27 cellular contexts compared by ENCODE assay signal in genomic region chr14:43297794-43298193, GRCh38.
"Had no signal": no experiment of that assay in that cellular context is flagged by ENCODE, and none has a peak within 500 bp of the region (broad histone marks: within the 10 kb centered on the region; RNA-seq: fewer than 3 reads in every experiment).

No MANE protein-coding gene starts in this region.

- H3K4me1 ChIP-seq: stomach, suprapubic skin, testis, thyroid gland, tibial artery, tibial nerve, transverse colon, upper lobe of left lung, upper lobe of right lung, uterus, vagina had no signal

- H3K36me3 ChIP-seq: stomach, suprapubic skin, thoracic aorta, thyroid gland, tibial artery, tibial nerve, transverse colon, upper lobe of left lung, upper lobe of right lung, vagina had no signal

- DNase-seq: stimulated activated CD4-positive, alpha-beta T cell treated with anti-CD3 and anti-CD28 coated beads, Interleukin-2, amount 100 ng/mL, for 48 hours; stimulated activated CD4-positive, alpha-beta T cell treated with anti-CD3 and anti-CD28 coated beads, Interleukin-4, amount 100 ng/mL, for 1 hour; stimulated activated CD4-positive, alpha-beta T cell treated with anti-CD3 and anti-CD28 coated beads, Interleukin-4, amount 100 ng/mL, for 24 hours; stimulated activated CD4-positive, alpha-beta T cell treated with anti-CD3 and anti-CD28 coated beads, Interleukin-4, amount 100 ng/mL, for 4 hours; stimulated activated CD8-positive, alpha-beta memory T cell treated with anti-CD3 and anti-CD28 coated beads, Interleukin-4, amount 100 ng/mL, for 48 hours; stimulated activated naive B cell treated with anti-CD40 and anti-IgM and Interleukin-4, amounts not matched to agents 10 μg/mL and 1 μg/mL and 100 μg/mL, for 72 hours; stimulated activated naive CD4-positive, alpha-beta T cell; stimulated activated naive CD4-positive, alpha-beta T cell treated with Interleukin-2 at 50 U/mL for 16 hours; stimulated activated naive CD8-positive, alpha-beta T cell treated with anti-CD3 and anti-CD28 coated beads, Interleukin-15, amount 100 ng/mL, for 72 hours; stimulated activated naive CD8-positive, alpha-beta T cell treated with anti-CD3 and anti-CD28 coated beads, Interleukin-15, Interleukin-2, amounts not matched to agents 100 U/mL and 50 U/mL, for 24 hours; stomach; substantia nigra; testis; thyroid gland; tibial artery; transverse colon; trophoblast cell; upper lobe of left lung; upper lobe of right lung; uterus had no signal

- H3K27me3 ChIP-seq: stomach, suprapubic skin, testis, thyroid gland, tibial artery, tibial nerve, transverse colon, upper lobe of left lung, upper lobe of right lung, vagina had no signal

- ATAC-seq: stimulated activated effector memory CD8-positive, alpha-beta T cell treated with anti-CD3 and anti-CD28 coated beads, Interleukin-12 subunit alpha, Interleukin-12 subunit beta, amount 100 ng/mL, for 72 hours; stimulated activated memory B cell treated with anti-CD40 and anti-IgM and Interleukin-4, amounts not matched to agents 10 μg/mL and 1 μg/mL and 100 μg/mL, for 72 hours; stimulated activated naive B cell treated with anti-CD40 and anti-IgM and Interleukin-4, amounts not matched to agents 10 μg/mL and 1 μg/mL and 100 μg/mL, for 72 hours; stimulated activated naive CD8-positive, alpha-beta T cell treated with anti-CD3 and anti-CD28 coated beads, Interleukin-15, amount 100 ng/mL, for 72 hours; stimulated activated naive CD8-positive, alpha-beta T cell treated with anti-CD3 and anti-CD28 coated beads, Interleukin-15, Interleukin-2, amounts not matched to agents 100 U/mL and 50 U/mL, for 24 hours; upper lobe of right lung had no signal

- FAIRE-seq: urothelium cell line had no signal

- H3K27ac ChIP-seq: stomach, suprapubic skin, testis, thoracic aorta, thyroid gland, tibial artery, tibial nerve, transverse colon, upper lobe of left lung, upper lobe of right lung, uterus, vagina had no signal

- H3K4me3 ChIP-seq: stomach, suprapubic skin, testis, thoracic aorta, thyroid gland, tibial artery, tibial nerve, transverse colon, upper lobe of left lung, upper lobe of right lung, uterus, vagina had no signal

- H3K9me3 ChIP-seq: stomach, suprapubic skin, testis, thoracic aorta, thyroid gland, tibial artery, tibial nerve, transverse colon, upper lobe of left lung, upper lobe of right lung, uterus, vagina had no signal
